ENCODE assay signal across 15 cellular contexts in the genomic region with DNA sequence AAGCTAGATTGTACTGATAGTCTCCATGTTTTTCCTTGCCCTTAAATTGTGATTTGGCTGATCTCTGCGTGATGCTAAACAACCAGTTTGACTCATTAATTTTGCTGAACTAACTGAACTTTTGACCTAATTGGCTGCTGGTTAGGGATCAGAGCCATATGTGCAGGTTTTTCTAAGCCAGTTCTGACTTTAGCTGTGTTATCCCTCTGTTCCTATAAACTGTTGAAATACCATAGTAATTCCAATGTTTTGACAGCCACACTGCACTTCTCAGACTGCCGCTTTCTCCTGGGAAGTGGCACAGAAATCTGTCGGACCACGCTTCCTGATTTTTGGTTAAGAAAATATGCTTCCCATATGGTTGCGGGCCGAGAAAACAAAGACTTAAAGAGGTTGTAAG. TPM values are rescaled to one million over a fixed set of nuclear protein-coding genes. Genes with fewer than 3 reads are reported as not detected.
A peak's percentile ranks its signal among the peaks of the same experiment; 100 is the strongest.
DNase-seq lines count a peak whose midpoint lies in the region; ATAC-seq and TF ChIP-seq lines count a peak whose summit lies in the region.
"Had no signal": no experiment of that assay in that cellular context is flagged by ENCODE, and none has a peak within 500 bp of the region (broad histone marks: within the 10 kb centered on the region; RNA-seq: fewer than 3 reads in every experiment).

No MANE protein-coding gene starts in this region.

- H3K27ac ChIP-seq in cardiac muscle cell, result peak overlapping the region; percentile 30
- H3K27ac ChIP-seq: left ventricle myocardium inferior had no signal

- no peak overlapping the region for H3K4me3 ChIP-seq in cardiac muscle cell
- H3K4me3 ChIP-seq in choroid plexus epithelial cell (ENCODE audit: low read depth, low read length), result no peak overlapping the region
- H3K4me3 ChIP-seq: left ventricle myocardium inferior, sigmoid colon had no signal

- H3K9me3 ChIP-seq in cardiac muscle cell (ENCODE audit: low read depth), result no peaks in the 10 kb centered on the region
- H3K9me3 ChIP-seq: left ventricle myocardium inferior, sigmoid colon had no signal

- DNase-seq in cardiac muscle cell (ENCODE audit: low read depth in 1 of 2, low spot score in 1 of 2) (peak in 1 of 2 donors; percentile 71), left ventricle myocardium superior (no peak), choroid plexus epithelial cell (ENCODE audit: low read depth) (peak; percentile 39), left kidney (ENCODE audit: low read depth, low spot score) (peak; percentile 24)
- DNase-seq in NK-92 treated with Interleukin-12 subunit alpha and Interleukin-12 subunit beta, amount 100 ng/mL, for 24 hours (lab: John Stamatoyannopoulos, UW), result no peak
- no peak for DNase-seq in activated naive CD4-positive, alpha-beta T cell treated with anti-CD3 and anti-CD28 coated beads, Interleukin-2, amount 50 U/mL, for 16 hours
- DNase-seq: activated CD4-positive, alpha-beta T cell treated with anti-CD3 and anti-CD28 coated beads, Interleukin-2, amount 50 U/mL, for 48 hours; effector memory CD4-positive, alpha-beta T cell; left ventricle myocardium inferior; SHP77; sigmoid colon; stimulated activated naive B cell treated with anti-CD40 and anti-IgM and Interleukin-4, amounts not matched to agents 10 μg/mL and 1 μg/mL and 100 μg/mL, for 72 hours; T-helper 9 cell had no signal

- TF ChIP-seq CTCF in cardiac muscle cell (IDR thresholded peaks at IDR 0.05; ENCODE audit: low read depth, low read length), result no peak
- TF ChIP-seq CTCF in choroid plexus epithelial cell (conservative IDR thresholded peaks at IDR 0.05; ENCODE audit: low read depth, low read length), result no peak

- intact Hi-C loops in left ventricle myocardium superior (cut with micrococcal nuclease), result no loop called here

- H3K27me3 ChIP-seq in cardiac muscle cell, result no peaks in the 10 kb centered on the region
- H3K27me3 ChIP-seq: sigmoid colon had no signal

- no peaks in the 10 kb centered on the region for H3K36me3 ChIP-seq in cardiac muscle cell
- H3K36me3 ChIP-seq: left ventricle myocardium inferior, sigmoid colon had no signal

- ATAC-seq in left ventricle myocardium superior, result no peak
- no peak for ATAC-seq in HG02642 (IDR thresholded peaks at IDR 0.05; ENCODE audit: poor library complexity, unreplicated experiment)
- no peak for ATAC-seq in GM18870 (IDR thresholded peaks at IDR 0.05; ENCODE audit: unreplicated experiment)
- ATAC-seq: stimulated activated naive B cell treated with anti-CD40 and anti-IgM and Interleukin-4, amounts not matched to agents 10 μg/mL and 1 μg/mL and 100 μg/mL, for 72 hours had no signal

- H3K4me1 ChIP-seq in cardiac muscle cell (ENCODE audit: low read depth), result no peaks in the 10 kb centered on the region

RNA-seq across cellular contexts. Expression of a gene that starts 42.2 kb away (rescaled TPM):
- total RNA-seq in cardiac muscle cell (0.83 and 4.1 TPM in 2 replicates), left ventricle myocardium superior (5.0 TPM)
- polyA plus RNA-seq in cardiac muscle cell, result 2.9 and 6.2 TPM in 2 replicates

Comparison
In these comparisons a context has a peak if more than half of its experiments do, and no peak if none do; other contexts are left out.
1. DNase-seq: peak in choroid plexus epithelial cell (single experiment) and left kidney (single experiment); none in left ventricle myocardium superior (single experiment), NK-92 treated with Interleukin-12 subunit alpha and Interleukin-12 subunit beta, amount 100 ng/mL, for 24 hours (single experiment) and activated naive CD4-positive, alpha-beta T cell treated with anti-CD3 and anti-CD28 coated beads, Interleukin-2, amount 50 U/mL, for 16 hours (single experiment).